ENCODE assay signal across 1 cellular context in the genomic region with DNA sequence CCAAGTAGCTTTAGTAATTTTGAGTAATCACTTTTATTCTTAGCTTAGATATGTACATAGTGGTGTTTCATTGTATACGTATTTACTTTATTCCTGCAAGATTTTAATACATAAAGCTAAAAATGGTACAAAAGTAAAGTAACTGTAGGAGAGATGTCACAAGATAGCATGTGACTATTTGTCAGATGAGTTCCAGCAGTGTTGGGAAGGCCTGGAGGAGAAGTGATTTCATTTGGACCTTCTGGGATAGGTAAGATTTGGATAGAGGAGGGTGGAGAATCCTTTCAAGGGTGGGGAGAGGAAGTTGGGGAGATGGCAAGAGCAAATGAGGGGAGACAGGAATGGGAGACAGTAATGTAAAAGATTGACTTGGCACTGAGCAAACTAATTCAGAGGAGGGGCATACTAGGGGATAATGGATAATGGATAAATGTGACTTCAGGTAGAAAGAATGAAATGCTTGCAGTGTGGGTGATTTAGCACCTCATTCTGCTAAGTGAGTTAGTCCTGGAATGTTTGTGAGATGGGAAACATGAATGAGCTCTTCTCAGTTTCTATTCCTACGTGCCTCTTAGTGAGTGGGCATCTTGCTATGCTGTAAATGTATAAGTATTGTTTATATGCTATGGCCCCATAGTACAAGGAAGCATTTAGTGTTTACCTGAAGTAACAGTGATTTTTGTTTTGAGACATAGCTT.
TF ChIP-seq lines count a peak whose summit lies in the region.

No MANE protein-coding gene starts in this region.

TF ChIP-seq in WTC11, 78 proteins besides CTCF, POLR2A, EP300 and RAD21 (continued from another document):
- TF ChIP-seq AR (CRISPR knock-in tag; IDR thresholded peaks at IDR 0.05) = no peak
- no peak for TF ChIP-seq TP53 (CRISPR knock-in tag; IDR thresholded peaks at IDR 0.05)
- TF ChIP-seq, protein P1, sequence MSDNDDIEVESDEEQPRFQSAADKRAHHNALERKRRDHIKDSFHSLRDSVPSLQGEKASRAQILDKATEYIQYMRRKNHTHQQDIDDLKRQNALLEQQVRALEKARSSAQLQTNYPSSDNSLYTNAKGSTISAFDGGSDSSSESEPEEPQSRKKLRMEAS (CRISPR knock-in tag; IDR thresholded peaks at IDR 0.05) = no peak
- TF ChIP-seq ZNF416 (CRISPR knock-in tag; IDR thresholded peaks at IDR 0.05) = no peak
- TF ChIP-seq, protein P2, sequence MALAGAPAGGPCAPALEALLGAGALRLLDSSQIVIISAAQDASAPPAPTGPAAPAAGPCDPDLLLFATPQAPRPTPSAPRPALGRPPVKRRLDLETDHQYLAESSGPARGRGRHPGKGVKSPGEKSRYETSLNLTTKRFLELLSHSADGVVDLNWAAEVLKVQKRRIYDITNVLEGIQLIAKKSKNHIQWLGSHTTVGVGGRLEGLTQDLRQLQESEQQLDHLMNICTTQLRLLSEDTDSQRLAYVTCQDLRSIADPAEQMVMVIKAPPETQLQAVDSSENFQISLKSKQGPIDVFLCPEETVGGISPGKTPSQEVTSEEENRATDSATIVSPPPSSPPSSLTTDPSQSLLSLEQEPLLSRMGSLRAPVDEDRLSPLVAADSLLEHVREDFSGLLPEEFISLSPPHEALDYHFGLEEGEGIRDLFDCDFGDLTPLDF (CRISPR knock-in tag; IDR thresholded peaks at IDR 0.05) = no peak
- no peak for TF ChIP-seq GTF2I (CRISPR knock-in tag; conservative IDR thresholded peaks at IDR 0.05)
